13 cellular contexts compared by ENCODE assay signal in the genomic region with DNA sequence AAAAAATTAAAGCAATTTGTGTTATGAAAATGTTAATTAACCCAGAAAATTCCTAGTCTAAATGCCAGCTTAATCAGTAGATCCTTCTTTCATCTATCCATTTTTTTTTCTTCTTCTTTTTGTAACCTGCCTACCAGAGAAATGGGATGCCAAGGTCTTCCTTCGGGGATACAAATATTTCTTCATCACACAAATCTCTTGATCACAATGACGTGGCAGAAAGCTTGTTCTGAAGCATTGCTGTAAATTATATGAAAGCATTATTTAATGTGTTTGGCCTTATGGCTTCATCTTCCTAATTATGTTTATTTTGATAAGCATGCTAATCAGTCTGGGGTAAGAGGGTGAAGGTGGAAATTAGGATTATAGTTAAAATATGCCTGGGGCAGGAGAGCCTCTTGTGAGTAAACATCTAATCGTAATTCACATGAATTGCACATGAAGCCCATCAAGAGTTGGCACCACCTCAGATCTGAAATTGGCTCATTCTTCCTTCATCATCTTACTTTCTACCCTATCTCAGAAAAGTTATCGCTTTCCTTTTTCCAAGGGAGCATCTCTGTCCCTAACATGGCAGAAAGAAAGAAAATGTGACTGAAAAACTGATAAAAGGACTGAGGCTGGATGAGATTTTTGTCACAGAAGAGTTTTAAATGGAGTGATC.
DNase-seq lines count a peak whose midpoint lies in the region; ATAC-seq, FAIRE-seq and TF ChIP-seq lines count a peak whose summit lies in the region.
"Had no signal": no experiment of that assay in that cellular context is flagged by ENCODE, and none has a peak within 500 bp of the region (broad histone marks: within the 10 kb centered on the region; RNA-seq: fewer than 3 reads in every experiment).

No MANE protein-coding gene starts in this region.

- 3% methylated on average over 4 of the region's 4 CpGs for WGBS in HepG2 (ENCODE audit: low lambda C conversion rate)
- 45% methylated on average over 4 of the region's 4 CpGs for WGBS in right lobe of liver (ENCODE audit: insufficient coverage, low coverage, low lambda C conversion rate, missing lambda C conversion rate)

- peaks cover 22% of the 10 kb centered on the region for H3K4me1 Mint-ChIP-seq in nephron
- H3K4me1 Mint-ChIP-seq in activated CD4-positive, alpha-beta memory T cell treated with anti-CD3 and anti-CD28 coated beads, Interleukin-2, amount 10 ng/mL, durations not matched to agents 7 days and 5 days, result no peaks in the 10 kb centered on the region

- CTCF ChIA-PET in HepG2 (lab: Yijun Ruan, JAX; ENCODE audit: low intra/inter-chr PET ratio, low total read pairs) (interaction anchor here (1.0 to 2.6 kb wide), 5 partner anchors 40 to 515 kb away, joined by 3 to 22 read pairs (median 3); no protein-coding TSS in a partner anchor), A673 (lab: Charles Lee) (interaction anchor here (0.5 to 2.5 kb wide), 10 partner anchors 16 to 1054 kb away, joined by 3 to 33 read pairs (median 6); a partner anchor contains a TSS)
- CTCF ChIA-PET in activated CD4-positive, alpha-beta memory T cell treated with anti-CD3 and anti-CD28 coated beads, Interleukin-2, amount 10 ng/mL, durations not matched to agents 7 days and 5 days (lab: Charles Lee), result interaction anchor here (0.7 to 2.8 kb wide), 17 partner anchors 9 to 364 kb away, joined by 3 to 50 read pairs (median 4); a partner anchor contains a TSS

- H3K9me3 Mint-ChIP-seq in nephron, result peaks cover 2% of the 10 kb centered on the region
- H3K9me3 Mint-ChIP-seq in activated CD4-positive, alpha-beta memory T cell treated with anti-CD3 and anti-CD28 coated beads, Interleukin-2, amount 10 ng/mL, durations not matched to agents 7 days and 5 days, result no peaks in the 10 kb centered on the region

- H3K27me3 Mint-ChIP-seq in nephron (ENCODE audit: low read depth), result peaks cover 4% of the 10 kb centered on the region
- peaks cover 27% of the 10 kb centered on the region for H3K27me3 Mint-ChIP-seq in activated CD4-positive, alpha-beta memory T cell treated with anti-CD3 and anti-CD28 coated beads, Interleukin-2, amount 10 ng/mL, durations not matched to agents 7 days and 5 days

- intact Hi-C loops in HepG2 (cut with micrococcal nuclease; ENCODE audit: unreplicated experiment) (loop anchor here (1.0 to 10.0 kb wide), 4 partner anchors 39 to 574 kb away; no protein-coding TSS in a partner anchor), right lobe of liver (cut with DNase I) (loop anchor here in 1 of 2 donors (5.0 kb wide), 1 partner anchor 365 kb away; no protein-coding TSS in a partner anchor), A673 (cut with micrococcal nuclease; ENCODE audit: unreplicated experiment) (loop anchor here (1.0 to 5.0 kb wide), 4 partner anchors 124 to 575 kb away; no protein-coding TSS in a partner anchor), left cardiac atrium (cut with DNase I) (loop anchor here (1.0 to 10.0 kb wide), 4 partner anchors 192 to 518 kb away; no protein-coding TSS in a partner anchor)

- no peak overlapping the region for H3K4me3 ChIP-seq in HepG2 (replicated peaks in 1 of 3; ENCODE audit: insufficient read depth in 1 of 3, low read depth in 2 of 3, low read length in 3 of 3)
- no peak overlapping the region for H3K4me3 ChIP-seq in right lobe of liver
- no peak overlapping the region for H3K4me3 ChIP-seq in A673 (ENCODE audit: low read depth, low read length, poor library complexity, severe bottlenecking)
- H3K4me3 ChIP-seq: K562, Peyer's patch, SK-N-MC had no signal

- POLR2A ChIA-PET in HepG2 (lab: Yijun Ruan, JAX), result no interaction called here
- POLR2A ChIA-PET in A673 (lab: Charles Lee; ENCODE audit: low non-redundant PET), result interaction anchor here (0.6 kb wide), 1 partner anchor 489 kb away, joined by 6 read pairs; no protein-coding TSS in a partner anchor
- POLR2A ChIA-PET in activated CD4-positive, alpha-beta memory T cell treated with anti-CD3 and anti-CD28 coated beads, Interleukin-2, amount 10 ng/mL, durations not matched to agents 7 days and 5 days (lab: Charles Lee), result no interaction called here

- TF ChIP-seq CTCF in HepG2 (CRISPR knock-in tag; IDR thresholded peaks at IDR 0.05) (no peak), right lobe of liver (IDR thresholded peaks at IDR 0.05) (no peak), nephron (IDR thresholded peaks at IDR 0.05; ENCODE audit: unreplicated experiment in 3 of 3) (no peak), A673 (conservative IDR thresholded peaks at IDR 0.05; ENCODE audit: low read depth, low read length) (no peak)

- H3K36me3 ChIP-seq in HepG2 (replicated peaks in 1 of 2; ENCODE audit: control insufficient read depth in 1 of 2, insufficient read depth in 2 of 2, low read length in 2 of 2), result no peaks in the 10 kb centered on the region
- H3K36me3 ChIP-seq in right lobe of liver, result no peaks in the 10 kb centered on the region
- no peaks in the 10 kb centered on the region for H3K36me3 ChIP-seq in A673 (ENCODE audit: insufficient read depth, low read length, poor library complexity, severe bottlenecking)
- H3K36me3 ChIP-seq: Peyer's patch had no signal

- in situ Hi-C loops in HepG2 (cut with HindIII; ENCODE audit: extremely low pct_ligation_motif_present, low pct_unique_long_range_greater_than_20kb), result loop anchor here (10.0 kb wide), 1 partner anchor 368 kb away; no protein-coding TSS in a partner anchor

- H3K36me3 Mint-ChIP-seq in nephron (ENCODE audit: low read depth), result no peaks in the 10 kb centered on the region
- no peaks in the 10 kb centered on the region for H3K36me3 Mint-ChIP-seq in activated CD4-positive, alpha-beta memory T cell treated with anti-CD3 and anti-CD28 coated beads, Interleukin-2, amount 10 ng/mL, durations not matched to agents 7 days and 5 days (ENCODE audit: low read depth)

- no peak for TF ChIP-seq POLR2A in HepG2 (IDR thresholded peaks at IDR 0.05; ENCODE audit: insufficient read depth in 1 of 2, low read depth in 2 of 2, low read length in 2 of 2)
- no peak for TF ChIP-seq POLR2A in right lobe of liver (IDR thresholded peaks at IDR 0.05)

- H2AFZ ChIP-seq in HepG2 (ENCODE audit: low read length), result no peak overlapping the region

- H3K4me1 ChIP-seq in HepG2 (ENCODE audit: insufficient read depth, low read length), result no peaks in the 10 kb centered on the region
- H3K4me1 ChIP-seq in right lobe of liver, result no peaks in the 10 kb centered on the region
- no peaks in the 10 kb centered on the region for H3K4me1 ChIP-seq in A673 (ENCODE audit: insufficient read depth, low read length, poor library complexity, severe bottlenecking)
- H3K4me1 ChIP-seq: Peyer's patch had no signal

- no peak overlapping the region for H3K9ac ChIP-seq in HepG2 (ENCODE audit: insufficient read depth, low read depth, low read length)

- no peak for TF ChIP-seq EP300 in HepG2 (IDR thresholded peaks at IDR 0.05; ENCODE audit: low read depth in 2 of 2, low read length in 2 of 2)
- no peak for TF ChIP-seq EP300 in HepG2 (CRISPR knock-in tag; IDR thresholded peaks at IDR 0.05; ENCODE audit: borderline replicate concordance)

- no peaks in the 10 kb centered on the region for H3K79me2 ChIP-seq in HepG2 (ENCODE audit: insufficient read depth, low read length)

- DNase-seq in HepG2 (ENCODE audit: low spot score) (no peak), right lobe of liver (no peak), OCI-M1 (lab: John Stamatoyannopoulos, UW) (peak; percentile 6), A673 (ENCODE audit: low spot score) (no peak), left cardiac atrium (no peak)
- no peak for DNase-seq in activated CD4-positive, alpha-beta memory T cell treated with anti-CD3 and anti-CD28 coated beads, Interleukin-2, amount 10 ng/mL, durations not matched to agents 7 days and 5 days
- DNase-seq: NCI-H446 treated with DMSO at 0.1 percent for 48 hours, Right ventricle myocardium superior had no signal

- no peak for TF ChIP-seq RAD21 in HepG2 (CRISPR knock-in tag; IDR thresholded peaks at IDR 0.05)

- no peak for FAIRE-seq in HepG2 (lab: Jason Lieb, UNC)

- H3K4me3 Mint-ChIP-seq in nephron, result no peak overlapping the region
- no peak overlapping the region for H3K4me3 Mint-ChIP-seq in activated CD4-positive, alpha-beta memory T cell treated with anti-CD3 and anti-CD28 coated beads, Interleukin-2, amount 10 ng/mL, durations not matched to agents 7 days and 5 days

- H3K9me3 ChIP-seq in HepG2 (ENCODE audit: low read length), result no peaks in the 10 kb centered on the region
- H3K9me3 ChIP-seq in right lobe of liver, result no peaks in the 10 kb centered on the region
- no peaks in the 10 kb centered on the region for H3K9me3 ChIP-seq in A673 (ENCODE audit: low read depth, low read length, poor library complexity, severe bottlenecking)
- H3K9me3 ChIP-seq: Peyer's patch had no signal

- no peaks in the 10 kb centered on the region for H3K27me3 ChIP-seq in HepG2 (ENCODE audit: control insufficient read depth in 1 of 2, insufficient read depth in 2 of 2, low read length in 2 of 2)
- no peaks in the 10 kb centered on the region for H3K27me3 ChIP-seq in right lobe of liver
- no peaks in the 10 kb centered on the region for H3K27me3 ChIP-seq in A673 (replicated peaks; ENCODE audit: insufficient read depth, low read depth, low read length, poor library complexity)
- H3K27me3 ChIP-seq: Peyer's patch had no signal

- peak overlapping the region; percentile 55 to 78 (median 64) for H3K27ac Mint-ChIP-seq in nephron
- H3K27ac Mint-ChIP-seq in activated CD4-positive, alpha-beta memory T cell treated with anti-CD3 and anti-CD28 coated beads, Interleukin-2, amount 10 ng/mL, durations not matched to agents 7 days and 5 days, result no peak overlapping the region

- no TSS peak for BruUV-seq in HepG2 (replicated peaks; lab: Mats Ljungman, UMichigan)
- no TSS peak for BruUV-seq in A673 (replicated peaks; lab: Mats Ljungman, UMichigan)

- no peak overlapping the region for H3K4me2 ChIP-seq in HepG2 (ENCODE audit: low read depth, low read length)

- H3K27ac ChIP-seq in HepG2 (ENCODE audit: extremely low read length, insufficient read depth, low read length), result no peak overlapping the region
- no peak overlapping the region for H3K27ac ChIP-seq in right lobe of liver
- H3K27ac ChIP-seq in A673 (ENCODE audit: low read depth, low read length, poor library complexity, severe bottlenecking), result no peak overlapping the region
- H3K27ac ChIP-seq: Peyer's patch, SK-N-MC had no signal

- no peaks in the 10 kb centered on the region for H4K20me1 ChIP-seq in HepG2 (ENCODE audit: insufficient read depth, low read length)

- no peak for ATAC-seq in HepG2
- ATAC-seq in right lobe of liver, result no peak
- no peak for ATAC-seq in HG02973 (IDR thresholded peaks at IDR 0.05; ENCODE audit: unreplicated experiment)
- ATAC-seq in left cardiac atrium, result no peak

TF ChIP-seq in HepG2, 621 proteins besides CTCF, POLR2A, EP300 and RAD21:
- 0 out of 2 replicates have a peak, but pooled peaks have one; percentile 5 for TF ChIP-seq CREB1 (IDR thresholded peaks at IDR 0.05)
- no peak for TF ChIP-seq CREB1 (CRISPR knock-in tag; IDR thresholded peaks at IDR 0.05)
- TF ChIP-seq KDM2A (CRISPR knock-in tag; IDR thresholded peaks at IDR 0.05; ENCODE audit: borderline replicate concordance, low read depth), result no peak
